In the genomic region with DNA sequence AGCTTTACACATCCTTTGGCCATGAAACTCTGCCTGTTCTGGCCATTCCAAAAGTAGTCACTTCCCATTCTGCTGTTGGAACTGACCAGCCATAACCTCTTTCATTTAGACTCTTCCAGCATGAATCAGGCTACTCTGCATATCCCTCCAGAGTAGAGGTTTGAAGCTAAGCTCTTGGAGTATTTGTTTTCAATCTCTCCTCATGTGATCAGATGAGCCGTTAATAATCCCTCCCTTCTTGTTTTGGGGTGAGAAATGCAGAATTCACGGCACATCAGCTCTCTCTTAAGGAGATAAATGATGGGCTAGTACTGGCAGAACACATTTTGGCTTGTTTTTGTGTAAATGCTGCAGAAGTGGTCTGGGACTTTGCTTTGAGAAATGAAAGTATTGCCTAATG, we compare ENCODE assay signal across 17 cellular contexts.
A peak's percentile ranks its signal among the peaks of the same experiment; 100 is the strongest.
DNase-seq lines count a peak whose midpoint lies in the region; ATAC-seq and TF ChIP-seq lines count a peak whose summit lies in the region.
"Had no signal": no experiment of that assay in that cellular context is flagged by ENCODE, and none has a peak within 500 bp of the region (broad histone marks: within the 10 kb centered on the region; RNA-seq: fewer than 3 reads in every experiment).

No MANE protein-coding gene starts in this region.

- H3K36me3 ChIP-seq in OCI-LY3 (replicated peaks; ENCODE audit: low read depth, low read length) (no peaks in the 10 kb centered on the region), body of pancreas (replicated peaks in 1 of 2; ENCODE audit: insufficient read depth in 1 of 2, low read depth in 2 of 2) (no peaks in the 10 kb centered on the region), mesenchymal stem cell (ENCODE audit: control insufficient read depth in 1 of 2, insufficient read depth in 2 of 2, low read depth in 1 of 2, low read length in 2 of 2) (no peaks in the 10 kb centered on the region), gastrocnemius medialis (no peaks in the 10 kb centered on the region)
- H3K36me3 ChIP-seq: BE2C had no signal

- in situ Hi-C loops in gastrocnemius medialis (cut with MboI; ENCODE audit: low sequenced_read_pairs in 4 of 4), result no loop called here

- TF ChIP-seq CTCF in OCI-LY3 (IDR thresholded peaks at IDR 0.05; ENCODE audit: low read depth, low read length) (no peak), body of pancreas (IDR thresholded peaks at IDR 0.05) (no peak), gastrocnemius medialis (IDR thresholded peaks at IDR 0.05 in 4 of 5, conservative IDR thresholded peaks at IDR 0.05 in 1 of 5) (no peak)

- H3K4me3 ChIP-seq in OCI-LY3 (ENCODE audit: low read length) (no peak overlapping the region), body of pancreas (no peak overlapping the region), mesenchymal stem cell (ENCODE audit: insufficient read depth in 1 of 2, low read depth in 1 of 2, low read length in 2 of 2) (peak overlapping the region in 1 of 2 experiments; percentile 19), gastrocnemius medialis (no peak overlapping the region)

- no peak overlapping the region for H2BK15ac ChIP-seq in mesenchymal stem cell (ENCODE audit: low read depth, poor library complexity, severe bottlenecking)

- H3K14ac ChIP-seq in mesenchymal stem cell (ENCODE audit: low read length in 2 of 2), result no peak overlapping the region

- H3K18ac ChIP-seq in mesenchymal stem cell (ENCODE audit: low read depth in 1 of 2, low read length in 2 of 2), result no peak overlapping the region

- H4K91ac ChIP-seq in mesenchymal stem cell (ENCODE audit: low read length), result no peak overlapping the region

- H3K23ac ChIP-seq in mesenchymal stem cell (ENCODE audit: low read length in 2 of 2), result no peak overlapping the region

- no peaks in the 10 kb centered on the region for H3K27me3 ChIP-seq in OCI-LY3 (ENCODE audit: low read depth, low read length)
- no peaks in the 10 kb centered on the region for H3K27me3 ChIP-seq in body of pancreas
- no peaks in the 10 kb centered on the region for H3K27me3 ChIP-seq in mesenchymal stem cell (ENCODE audit: control insufficient read depth in 1 of 2, insufficient read depth in 1 of 2, low read length in 2 of 2)
- no peaks in the 10 kb centered on the region for H3K27me3 ChIP-seq in gastrocnemius medialis
- H3K27me3 ChIP-seq: BE2C had no signal

- WGBS in body of pancreas, 2 donors, result 61 to 62% methylated on average over 2 of the region's 2 CpGs
- WGBS in mesenchymal stem cell, result 93% methylated on average over 2 of the region's 2 CpGs

- intact Hi-C loops in body of pancreas (cut with DNase I), result no loop called here
- intact Hi-C loops in gastrocnemius medialis (cut with DNase I; ENCODE audit: low total_unique reads), result no loop called here

- no peak for TF ChIP-seq POLR2A in body of pancreas (IDR thresholded peaks at IDR 0.05)
- no peak for TF ChIP-seq POLR2A in gastrocnemius medialis (IDR thresholded peaks at IDR 0.05)
- TF ChIP-seq POLR2A in GM18505 (IDR thresholded peaks at IDR 0.05; ENCODE audit: borderline replicate concordance, extremely low read depth, insufficient read depth, insufficient read length), result no peak

- H3K4me2 ChIP-seq in OCI-LY3 (ENCODE audit: low read length), result no peak overlapping the region
- H3K4me2 ChIP-seq in mesenchymal stem cell (ENCODE audit: low read length, poor library complexity, severe bottlenecking), result no peak overlapping the region

- H3K79me1 ChIP-seq in mesenchymal stem cell (replicated peaks; ENCODE audit: low read length, poor library complexity, severe bottlenecking), result no peaks in the 10 kb centered on the region

- H3K27ac ChIP-seq in OCI-LY3 (ENCODE audit: low read length) (no peak overlapping the region), body of pancreas (no peak overlapping the region), mesenchymal stem cell (ENCODE audit: low read length, poor library complexity, severe bottlenecking) (no peak overlapping the region), gastrocnemius medialis (no peak overlapping the region)

- H2BK120ac ChIP-seq in mesenchymal stem cell (ENCODE audit: low read depth, low read length), result no peak overlapping the region

- H2BK12ac ChIP-seq in mesenchymal stem cell (ENCODE audit: low read length in 2 of 2), result no peak overlapping the region

- ATAC-seq in body of pancreas (peak; percentile 21), gastrocnemius medialis (peak; percentile 61 to 69), GM18505 (IDR thresholded peaks at IDR 0.05; ENCODE audit: unreplicated experiment) (no peak)

- H2AFZ ChIP-seq in OCI-LY3 (ENCODE audit: low read depth, low read length) (peak overlapping the region; percentile 64; the same call in 1 of the 2 replicates), mesenchymal stem cell (ENCODE audit: low read depth, low read length) (no peak overlapping the region)

- no peak overlapping the region for H2AK5ac ChIP-seq in mesenchymal stem cell (ENCODE audit: low read length, severe bottlenecking)

- H3K79me2 ChIP-seq in OCI-LY3 (ENCODE audit: low read length), result no peaks in the 10 kb centered on the region

- no peak overlapping the region for H3K9ac ChIP-seq in OCI-LY3 (ENCODE audit: low read length)
- H3K9ac ChIP-seq in mesenchymal stem cell (ENCODE audit: low read length), result no peak overlapping the region

- H3K4me1 ChIP-seq in OCI-LY3 (ENCODE audit: low read length), result no peaks in the 10 kb centered on the region
- H3K4me1 ChIP-seq in body of pancreas, result no peaks in the 10 kb centered on the region
- H3K4me1 ChIP-seq in mesenchymal stem cell (ENCODE audit: control insufficient read depth, insufficient read depth, low read depth, low read length), result no peaks in the 10 kb centered on the region
- H3K4me1 ChIP-seq in gastrocnemius medialis, result no peaks in the 10 kb centered on the region

- H2BK5ac ChIP-seq in mesenchymal stem cell (ENCODE audit: low read depth, low read length, poor library complexity, severe bottlenecking), result no peak overlapping the region

- H4K20me1 ChIP-seq in OCI-LY3 (ENCODE audit: insufficient read depth, low read length), result no peaks in the 10 kb centered on the region

- DNase-seq in body of pancreas, result peak in 1 of 4 donors; percentile 3
- peak; percentile 5 for DNase-seq in mesenchymal stem cell
- DNase-seq in gastrocnemius medialis, result no peak
- DNase-seq in SHP77 treated with DMSO at 0.1 percent for 48 hours (lab: John Stamatoyannopoulos, UW), result no peak
- no peak for DNase-seq in glomerular visceral epithelial cell (ENCODE audit: extremely low spot score)
- DNase-seq: BE2C, DMS79, H9, HFFc6, Karpas-422, NCI-H1694, NCI-H2081 treated with DMSO at 0.1 percent for 48 hours, NCI-H446, NCI-H526, SHP77 had no signal

- no peak overlapping the region for H3K4ac ChIP-seq in mesenchymal stem cell (ENCODE audit: low read depth in 1 of 2, low read length in 2 of 2)

- H3K9me3 ChIP-seq in OCI-LY3 (ENCODE audit: insufficient read depth, low read length) (no peaks in the 10 kb centered on the region), body of pancreas (no peaks in the 10 kb centered on the region), mesenchymal stem cell (ENCODE audit: control insufficient read depth, low read length) (no peaks in the 10 kb centered on the region), gastrocnemius medialis (no peaks in the 10 kb centered on the region)
- H3K9me3 ChIP-seq: BE2C had no signal

- no peak overlapping the region for H4K8ac ChIP-seq in mesenchymal stem cell (ENCODE audit: low read length)
